ENCODE assay signal across 27 cellular contexts in the genomic region with DNA sequence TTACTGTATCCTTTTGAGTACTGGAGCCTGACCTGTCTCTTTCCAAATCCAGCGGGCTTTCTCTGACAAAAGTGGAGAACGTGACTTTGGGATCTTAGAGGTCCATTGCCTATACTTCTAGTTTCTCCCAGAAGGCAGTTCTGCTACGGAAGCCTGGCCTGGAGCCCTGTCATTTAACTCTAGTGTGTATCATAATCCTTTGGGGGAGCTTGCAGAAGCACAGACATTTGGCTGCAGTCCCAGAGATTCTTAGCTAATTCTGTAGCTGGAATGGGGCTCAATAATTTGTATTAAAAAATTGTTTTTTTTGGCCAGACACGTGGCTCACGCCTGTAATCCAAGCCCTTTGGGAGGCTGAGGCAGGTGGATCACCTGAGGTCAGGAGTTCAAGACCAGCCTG.
"Had no signal": no experiment of that assay in that cellular context is flagged by ENCODE, and none has a peak within 500 bp of the region (broad histone marks: within the 10 kb centered on the region; RNA-seq: fewer than 3 reads in every experiment).

No MANE protein-coding gene starts in this region.

- DNase-seq: activated CD4-positive, alpha-beta T cell treated with anti-CD3 and anti-CD28 coated beads, Interleukin-2, amount 10 ng/mL, durations not matched to agents 7 days and 5 days; activated CD4-positive, CD25-positive, alpha-beta regulatory T cell treated with anti-CD3 and anti-CD28 coated beads, Interleukin-2, amount 50 U/mL, for 72 hours; activated CD8-positive, alpha-beta memory T cell treated with anti-CD3 and anti-CD28 coated beads, Interleukin-2, amount 10 ng/mL, durations not matched to agents 7 days and 5 days; activated CD8-positive, alpha-beta T cell treated with anti-CD3 and anti-CD28 coated beads for 36 hours; activated naive CD4-positive, alpha-beta T cell; activated naive CD8-positive, alpha-beta T cell treated with anti-CD3 and anti-CD28 coated beads, Interleukin-2, amount 10 ng/mL, durations not matched to agents 7 days and 5 days; amygdala; caudate nucleus; effector memory CD4-positive, alpha-beta T cell; heart left ventricle; islet precursor cell; left cardiac atrium; occipital lobe; right lobe of liver; small intestine; stimulated activated CD4-positive, alpha-beta T cell treated with anti-CD3 and anti-CD28 coated beads, Interleukin-2, amount 100 ng/mL, for 24 hours; stomach; WERI-Rb-1 had no signal

- FAIRE-seq: endothelial cell of umbilical vein, small intestine, TTC549, urothelium cell line had no signal

- H3K4me3 ChIP-seq: heart left ventricle, right lobe of liver, stomach, suprapubic skin, tibial nerve had no signal

- H3K27me3 ChIP-seq: heart left ventricle, right lobe of liver, stomach, suprapubic skin, tibial nerve had no signal

- ATAC-seq: activated CD8-positive, alpha-beta memory T cell treated with anti-CD3 and anti-CD28 coated beads, Interleukin-2, amount 10 ng/mL, durations not matched to agents 7 days and 5 days; activated CD8-positive, alpha-beta T cell treated with anti-CD3 and anti-CD28 coated beads for 36 hours; esophagus mucosa; heart left ventricle; left cardiac atrium; right lobe of liver; stimulated activated effector memory CD8-positive, alpha-beta T cell treated with anti-CD3 and anti-CD28 coated beads, Interleukin-12 subunit alpha, Interleukin-12 subunit beta, amount 100 ng/mL, for 72 hours had no signal

- H3K9me3 Mint-ChIP-seq: activated CD4-positive, alpha-beta T cell treated with anti-CD3 and anti-CD28 coated beads, Interleukin-2, amount 10 ng/mL, durations not matched to agents 7 days and 5 days; activated CD8-positive, alpha-beta T cell treated with anti-CD3 and anti-CD28 coated beads for 36 hours; activated naive CD8-positive, alpha-beta T cell treated with anti-CD3 and anti-CD28 coated beads, Interleukin-2, amount 10 ng/mL, durations not matched to agents 7 days and 5 days; activated T-helper 2 cell treated with anti-CD3 and anti-CD28 coated beads, Interferon-gamma antibody, Interleukin-2, Interleukin-4, amounts not matched to agents 10 μg/mL and 5 μg/mL and 100 μg/mL, durations not matched to agents 14 hours and 24 hours and 36 hours; stimulated activated effector memory CD8-positive, alpha-beta T cell treated with anti-CD3 and anti-CD28 coated beads, Interleukin-12 subunit alpha, Interleukin-12 subunit beta, amount 100 ng/mL, for 72 hours; T-helper 2 cell treated with Interferon-gamma antibody and Interleukin-4, amounts not matched to agents 5 μg/mL and 100 μg/mL, for 36 hours had no signal

- H3K27ac Mint-ChIP-seq: activated CD4-positive, alpha-beta T cell treated with anti-CD3 and anti-CD28 coated beads, Interleukin-2, amount 10 ng/mL, durations not matched to agents 7 days and 5 days; activated CD8-positive, alpha-beta memory T cell treated with anti-CD3 and anti-CD28 coated beads, Interleukin-2, amount 10 ng/mL, durations not matched to agents 7 days and 5 days; activated CD8-positive, alpha-beta T cell treated with anti-CD3 and anti-CD28 coated beads for 36 hours; activated naive CD8-positive, alpha-beta T cell treated with anti-CD3 and anti-CD28 coated beads, Interleukin-2, amount 10 ng/mL, durations not matched to agents 7 days and 5 days; activated T-helper 2 cell treated with anti-CD3 and anti-CD28 coated beads, Interferon-gamma antibody, Interleukin-2, Interleukin-4, amounts not matched to agents 10 μg/mL and 5 μg/mL and 100 μg/mL, durations not matched to agents 14 hours and 24 hours and 36 hours; stimulated activated effector memory CD8-positive, alpha-beta T cell treated with anti-CD3 and anti-CD28 coated beads, Interleukin-12 subunit alpha, Interleukin-12 subunit beta, amount 100 ng/mL, for 72 hours; T-helper 2 cell treated with Interferon-gamma antibody and Interleukin-4, amounts not matched to agents 5 μg/mL and 100 μg/mL, for 36 hours had no signal

- H3K4me3 Mint-ChIP-seq: activated CD4-positive, alpha-beta T cell treated with anti-CD3 and anti-CD28 coated beads, Interleukin-2, amount 10 ng/mL, durations not matched to agents 7 days and 5 days; activated CD8-positive, alpha-beta memory T cell treated with anti-CD3 and anti-CD28 coated beads, Interleukin-2, amount 10 ng/mL, durations not matched to agents 7 days and 5 days; activated CD8-positive, alpha-beta T cell treated with anti-CD3 and anti-CD28 coated beads for 36 hours; activated naive CD8-positive, alpha-beta T cell treated with anti-CD3 and anti-CD28 coated beads, Interleukin-2, amount 10 ng/mL, durations not matched to agents 7 days and 5 days; stimulated activated effector memory CD8-positive, alpha-beta T cell treated with anti-CD3 and anti-CD28 coated beads, Interleukin-12 subunit alpha, Interleukin-12 subunit beta, amount 100 ng/mL, for 72 hours; T-helper 2 cell treated with Interferon-gamma antibody and Interleukin-4, amounts not matched to agents 5 μg/mL and 100 μg/mL, for 36 hours had no signal

- H3K27me3 Mint-ChIP-seq: activated CD4-positive, alpha-beta T cell treated with anti-CD3 and anti-CD28 coated beads, Interleukin-2, amount 10 ng/mL, durations not matched to agents 7 days and 5 days; activated CD8-positive, alpha-beta memory T cell treated with anti-CD3 and anti-CD28 coated beads, Interleukin-2, amount 10 ng/mL, durations not matched to agents 7 days and 5 days; activated CD8-positive, alpha-beta T cell treated with anti-CD3 and anti-CD28 coated beads for 36 hours; activated naive CD8-positive, alpha-beta T cell treated with anti-CD3 and anti-CD28 coated beads, Interleukin-2, amount 10 ng/mL, durations not matched to agents 7 days and 5 days had no signal

- H3K9me3 ChIP-seq: heart left ventricle, right lobe of liver, stomach, suprapubic skin, tibial nerve had no signal

- H3K27ac ChIP-seq: heart left ventricle, right lobe of liver, stomach, suprapubic skin, tibial nerve, WERI-Rb-1 had no signal
